8 cellular contexts compared by ENCODE assay signal in genomic region chr5:179818746-179819295, GRCh38.
A peak's percentile ranks its signal among the peaks of the same experiment; 100 is the strongest.
DNase-seq lines count a peak whose midpoint lies in the region; ATAC-seq and TF ChIP-seq lines count a peak whose summit lies in the region.

No MANE protein-coding gene starts in this region.

- peaks cover 30% of the 10 kb centered on the region for H3K36me3 ChIP-seq in neutrophil

- H3K27me3 ChIP-seq in neutrophil: peaks cover 16% of the 10 kb centered on the region

- TF ChIP-seq POLR2A in Raji (IDR thresholded peaks at IDR 0.05; ENCODE audit: insufficient read depth, low read depth, low read length): peak; percentile 77

- peaks cover 50 to 58% of the 10 kb centered on the region in 2 experiments for H3K4me1 ChIP-seq in neutrophil (ENCODE audit: control insufficient read depth in 1 of 2, insufficient read depth in 1 of 2, low read depth in 1 of 2, low read length in 1 of 2)

- no peaks in the 10 kb centered on the region for H3K9me3 ChIP-seq in neutrophil

- ATAC-seq in GM19452 (IDR thresholded peaks at IDR 0.05; ENCODE audit: unreplicated experiment) (peak; percentile 58), HG03565 (IDR thresholded peaks at IDR 0.05; ENCODE audit: unreplicated experiment) (peak; percentile 43)

- peak; percentile 19 for TF ChIP-seq CTCF in neutrophil (IDR thresholded peaks at IDR 0.05)

- DNase-seq in COLO829 (ENCODE audit: low spot score) (peak; percentile 72), foreskin melanocyte (peak; percentile 74), substantia nigra (lab: John Stamatoyannopoulos, UW) (peak; percentile 74 to 96 (median 92))
- DNase-seq in activated naive CD4-positive, alpha-beta T cell treated with Interleukin-2 at 50 U/mL for 16 hours: peak; percentile 89

- H3K27ac ChIP-seq in neutrophil (peak overlapping the region; percentile 100), substantia nigra (ENCODE audit: low read depth, low read length, poor library complexity, severe bottlenecking) (peak overlapping the region; percentile 100)

- peak overlapping the region; percentile 93 to 97 for H3K4me3 ChIP-seq in neutrophil (ENCODE audit: low read depth in 1 of 2, low read length in 1 of 2)

Comparison
In these comparisons a context has a peak if more than half of its experiments do, and no peak if none do; other contexts are left out.
1. Peak in every context shown above with its lines: DNase-seq, ATAC-seq, H3K4me3 ChIP-seq and H3K27ac ChIP-seq.